ENCODE assay signal across 1 cellular context in the genomic region with DNA sequence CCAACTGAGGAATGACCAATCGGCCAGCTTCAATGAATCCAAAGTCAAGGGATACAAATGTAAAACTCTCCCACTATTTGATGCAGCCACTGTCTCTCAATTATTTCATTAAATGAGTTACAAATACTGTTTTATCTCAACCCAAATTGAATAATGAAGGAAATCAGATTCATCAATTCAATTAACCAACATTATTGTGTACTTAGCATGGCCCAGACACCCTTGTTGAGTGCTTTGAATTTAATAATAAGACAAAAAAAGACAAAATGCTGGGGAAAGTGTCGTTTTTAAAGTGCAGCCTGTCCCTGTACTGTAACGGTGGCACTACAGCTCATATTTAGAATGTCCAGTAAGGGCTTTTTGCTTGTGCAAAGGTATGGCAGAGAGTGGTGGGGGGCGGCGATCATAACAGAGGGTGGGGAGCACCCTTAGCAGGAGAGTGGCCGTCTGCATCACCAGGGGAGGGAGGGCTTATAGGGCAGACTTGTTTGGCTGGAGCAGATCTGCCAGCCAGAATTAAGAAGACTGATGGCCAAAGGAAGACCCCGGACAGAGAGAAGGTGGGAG.
TF ChIP-seq lines count a peak whose summit lies in the region.

No MANE protein-coding gene starts in this region.

TF ChIP-seq in SK-N-SH treated with all-trans-retinoic acid at 6 μM for 48 hours, 23 proteins besides CTCF, POLR2A, EP300 and RAD21 (continued from another document):
- TF ChIP-seq CSRNP3 (CRISPR knock-in tag; IDR thresholded peaks at IDR 0.05) (peak; percentile 96), SNAI2 (CRISPR knock-in tag; IDR thresholded peaks at IDR 0.05) (no peak)
- TF ChIP-seq, protein P1, sequence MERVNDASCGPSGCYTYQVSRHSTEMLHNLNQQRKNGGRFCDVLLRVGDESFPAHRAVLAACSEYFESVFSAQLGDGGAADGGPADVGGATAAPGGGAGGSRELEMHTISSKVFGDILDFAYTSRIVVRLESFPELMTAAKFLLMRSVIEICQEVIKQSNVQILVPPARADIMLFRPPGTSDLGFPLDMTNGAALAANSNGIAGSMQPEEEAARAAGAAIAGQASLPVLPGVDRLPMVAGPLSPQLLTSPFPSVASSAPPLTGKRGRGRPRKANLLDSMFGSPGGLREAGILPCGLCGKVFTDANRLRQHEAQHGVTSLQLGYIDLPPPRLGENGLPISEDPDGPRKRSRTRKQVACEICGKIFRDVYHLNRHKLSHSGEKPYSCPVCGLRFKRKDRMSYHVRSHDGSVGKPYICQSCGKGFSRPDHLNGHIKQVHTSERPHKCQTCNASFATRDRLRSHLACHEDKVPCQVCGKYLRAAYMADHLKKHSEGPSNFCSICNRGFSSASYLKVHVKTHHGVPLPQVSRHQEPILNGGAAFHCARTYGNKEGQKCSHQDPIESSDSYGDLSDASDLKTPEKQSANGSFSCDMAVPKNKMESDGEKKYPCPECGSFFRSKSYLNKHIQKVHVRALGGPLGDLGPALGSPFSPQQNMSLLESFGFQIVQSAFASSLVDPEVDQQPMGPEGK (CRISPR knock-in tag; IDR thresholded peaks at IDR 0.05; ENCODE audit: borderline replicate concordance) = no peak
TF ChIP-seq in SK-N-SH treated with all-trans-retinoic acid at 6 μM for 48 hours: peak in this region for 14.
